ENCODE assay signal across 8 cellular contexts in the genomic region with DNA sequence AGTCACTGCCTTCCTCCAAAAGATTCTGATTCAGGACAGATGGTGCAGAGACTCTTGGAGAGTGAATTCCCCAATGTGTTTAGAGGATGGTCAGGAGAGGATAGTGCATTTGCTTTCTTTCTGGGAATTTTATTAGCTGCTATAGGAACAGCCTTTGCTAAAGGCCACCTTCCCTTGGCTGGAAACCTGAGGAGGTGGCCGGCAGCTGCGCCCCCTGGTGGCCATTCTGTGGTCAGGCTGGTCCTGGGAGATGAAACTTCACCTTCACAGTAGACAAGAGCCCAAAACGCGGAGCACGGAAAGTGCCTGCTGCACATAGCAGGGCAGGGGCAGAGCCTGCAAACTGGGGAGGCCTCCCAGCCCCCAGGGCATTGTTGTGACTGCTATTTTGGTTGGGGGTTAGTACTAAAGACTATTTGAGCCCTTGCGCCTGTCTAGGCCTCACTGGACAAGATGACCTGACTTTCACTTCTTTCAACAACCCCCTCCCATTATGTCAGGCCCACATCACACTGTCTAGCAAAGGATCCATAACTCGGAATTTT.
DNase-seq lines count a peak whose midpoint lies in the region; ATAC-seq and TF ChIP-seq lines count a peak whose summit lies in the region.

No MANE protein-coding gene starts in this region.

- no peak overlapping the region for H3K4me3 ChIP-seq in NB4 (ENCODE audit: low read depth, low read length)

- no peak for TF ChIP-seq POLR2A in NB4 (IDR thresholded peaks at IDR 0.05; ENCODE audit: extremely low read depth, insufficient read length)

- peak; percentile 93 for TF ChIP-seq CTCF in NB4 (IDR thresholded peaks at IDR 0.05; ENCODE audit: low read depth, low read length)

- ATAC-seq in GM18502 (IDR thresholded peaks at IDR 0.05; ENCODE audit: poor library complexity, unreplicated experiment) (peak; percentile 57), HG03469 (IDR thresholded peaks at IDR 0.05; ENCODE audit: unreplicated experiment) (no peak)
- peak; percentile 61 to 62 for ATAC-seq in activated CD4-positive, CD25-positive, alpha-beta regulatory T cell treated with anti-CD3 and anti-CD28 coated beads, Interleukin-2, amount 50 U/mL, for 24 hours

- no peak overlapping the region for H3K27ac ChIP-seq in caudate nucleus (ENCODE audit: low read depth, low read length)

- DNase-seq in AG08395 (ENCODE audit: low spot score) = peak; percentile 78
- peak; percentile 61 for DNase-seq in NB4 (ENCODE audit: low read depth)
- DNase-seq in caudate nucleus (lab: John Stamatoyannopoulos, UW) = peak in 38 of 61 donors; percentile 1 to 64 (median 30)
- peak; percentile 64 for DNase-seq in kidney tubule cell (ENCODE audit: low spot score)
- peak; percentile 56 to 63 for DNase-seq in stimulated activated CD4-positive, alpha-beta T cell treated with anti-CD3 and anti-CD28 coated beads, Interleukin-2, amount 100 ng/mL, for 48 hours
